8 cellular contexts compared by ENCODE assay signal in the genomic region with DNA sequence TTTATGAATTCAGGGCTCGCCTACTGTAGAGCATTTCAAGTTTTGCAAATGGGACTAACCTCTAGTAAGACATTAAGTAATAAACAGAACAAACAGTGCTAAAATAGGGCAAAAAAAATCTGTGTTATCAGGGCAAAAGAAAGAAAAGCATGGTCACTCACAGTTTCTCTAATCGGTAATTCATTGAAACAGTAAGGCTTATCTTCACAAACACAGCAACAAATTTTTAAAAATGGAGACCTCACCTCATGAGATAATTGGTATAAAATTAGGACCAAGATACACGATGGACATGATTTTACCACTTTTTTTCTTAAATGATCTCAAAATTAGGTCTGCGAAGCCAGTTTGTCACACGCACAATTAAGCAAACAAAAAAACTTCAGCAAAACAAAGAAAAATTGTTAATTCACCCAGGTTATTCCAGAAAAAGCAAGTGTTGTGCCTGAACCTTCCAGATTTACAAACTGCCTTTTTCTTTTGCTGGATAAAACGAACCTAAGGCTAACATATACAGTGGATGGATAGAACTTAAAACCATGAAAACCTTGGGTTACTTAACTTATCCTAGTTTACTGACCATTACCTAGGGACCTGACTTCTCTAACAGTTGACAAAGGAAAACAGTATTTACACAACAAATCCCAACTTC. TPM values are rescaled to one million over a fixed set of nuclear protein-coding genes. Genes with fewer than 3 reads are reported as not detected.
A peak's percentile ranks its signal among the peaks of the same experiment; 100 is the strongest.
DNase-seq lines count a peak whose midpoint lies in the region; ATAC-seq, FAIRE-seq and TF ChIP-seq lines count a peak whose summit lies in the region.

No MANE protein-coding gene starts in this region.

- WGBS in psoas muscle, 3 donors, result 28 to 34% (median 30%) methylated on average over 6 of the region's 6 CpGs

- DNase-seq in GM12891 (ENCODE audit: insufficient read length, low spot score) (no peak), fibroblast of pulmonary artery (ENCODE audit: low read depth) (no peak), psoas muscle (no peak), GM10248 (ENCODE audit: extremely low spot score) (no peak), COR-L47 (lab: John Stamatoyannopoulos, UW) (no peak)

- intact Hi-C loops in psoas muscle (cut with DNase I), result loop anchor here in 1 of 2 donors (5.0 kb wide), 1 partner anchor 104 kb away; a partner anchor contains a TSS

- no peak overlapping the region for H2AFZ ChIP-seq in SU-DHL-6 (ENCODE audit: low read depth, low read length, severe bottlenecking)

- peak overlapping the region; percentile 91 for H3K4me3 ChIP-seq in SU-DHL-6 (ENCODE audit: insufficient read depth, low read length, poor library complexity, severe bottlenecking)
- H3K4me3 ChIP-seq in fibroblast of pulmonary artery (replicated peaks; ENCODE audit: low read depth, low read length), result peak overlapping the region; percentile 79
- H3K4me3 ChIP-seq in psoas muscle, result peak overlapping the region; percentile 94

- no peak for TF ChIP-seq CTCF in SU-DHL-6 (IDR thresholded peaks at IDR 0.05; ENCODE audit: insufficient read depth, low read length, poor library complexity, severe bottlenecking)
- TF ChIP-seq CTCF in fibroblast of pulmonary artery (IDR thresholded peaks at IDR 0.05; ENCODE audit: low read length, missing control alignments), result no peak
- no peak for TF ChIP-seq CTCF in psoas muscle (IDR thresholded peaks at IDR 0.05)
- no peak for TF ChIP-seq CTCF in GM10248 (IDR thresholded peaks at IDR 0.05; ENCODE audit: control extremely low read depth, extremely low read depth, low read depth, missing control alignments)

- H4K20me1 ChIP-seq in SU-DHL-6 (ENCODE audit: low read depth, low read length), result peaks cover 27% of the 10 kb centered on the region; the same call in 1 of the 2 replicates

- POLR2A ChIA-PET in GM10248 (lab: Yijun Ruan, JAX), result interaction anchor here (1.0 kb wide), 1 partner anchor 21 kb away, joined by 4 read pairs; no protein-coding TSS in a partner anchor

- H3K9me2 ChIP-seq in SU-DHL-6 (replicated peaks; ENCODE audit: insufficient read depth, low read length), result no peaks in the 10 kb centered on the region

- peak overlapping the region; percentile 85 for H3K4me2 ChIP-seq in SU-DHL-6 (ENCODE audit: low read depth, low read length, poor library complexity, severe bottlenecking)

- peak overlapping the region; percentile 94 for H3K9ac ChIP-seq in SU-DHL-6 (ENCODE audit: low read length)

- H3K27me3 ChIP-seq in SU-DHL-6 (ENCODE audit: low read length), result no peaks in the 10 kb centered on the region
- H3K27me3 ChIP-seq in psoas muscle (ENCODE audit: insufficient read depth in 3 of 3, low read length in 2 of 3), result no peaks in the 10 kb centered on the region

- peak overlapping the region; percentile 77 for H3K27ac ChIP-seq in SU-DHL-6 (ENCODE audit: low read depth, low read length)
- H3K27ac ChIP-seq in psoas muscle, result peak overlapping the region; percentile 83

- peaks cover 63% of the 10 kb centered on the region for H3K79me2 ChIP-seq in SU-DHL-6 (ENCODE audit: insufficient read depth, low read length)

- FAIRE-seq in GM12891 (lab: Jason Lieb, UNC), result peak; percentile 50

- ATAC-seq in psoas muscle (no peak), HG03460 (IDR thresholded peaks at IDR 0.05; ENCODE audit: unreplicated experiment) (no peak), HG03095 (IDR thresholded peaks at IDR 0.05; ENCODE audit: unreplicated experiment) (no peak)

- H3K36me3 ChIP-seq in SU-DHL-6 (ENCODE audit: low read length), result peaks cover 27% of the 10 kb centered on the region
- peaks cover 0 to 14% of the 10 kb centered on the region in 2 donors for H3K36me3 ChIP-seq in psoas muscle (ENCODE audit: insufficient read depth in 1 of 2, low read depth in 1 of 2)

- H3K9me3 ChIP-seq in SU-DHL-6 (ENCODE audit: insufficient read depth, low read length) (no peaks in the 10 kb centered on the region), psoas muscle (no peaks in the 10 kb centered on the region)

- TF ChIP-seq POLR2A in GM12891 (IDR thresholded peaks at IDR 0.05; ENCODE audit: low read depth, low read length), result no peak

- H3F3A ChIP-seq in SU-DHL-6 (ENCODE audit: insufficient read depth), result peaks cover 19% of the 10 kb centered on the region

- peaks cover 8% of the 10 kb centered on the region for H3K4me1 ChIP-seq in psoas muscle

- CTCF ChIA-PET in GM10248 (lab: Yijun Ruan, JAX), result interaction anchor here (0.8 to 2.6 kb wide), 14 partner anchors 13 to 162 kb away, joined by 3 to 9 read pairs (median 4); no protein-coding TSS in a partner anchor

TF ChIP-seq in GM12891, 5 proteins besides CTCF, POLR2A, EP300 and RAD21:
- no peak for TF ChIP-seq TAF1 (IDR thresholded peaks at IDR 0.05; ENCODE audit: low read depth, low read length)
TF ChIP-seq in GM12891: peak in this region for 0.

RNA-seq across cellular contexts. Expression of a gene that starts 1.4 kb away (rescaled TPM):
- polyA plus RNA-seq in GM12891 (2012; ENCODE audit: low read depth, missing spikeins), result 62.2 TPM
- 10 to 100 TPM; 16.9 to 42.6 (median 34.3) TPM for total RNA-seq in psoas muscle
- 10 to 100 TPM; 10.8 to 13.1 (median 12.6) TPM for polyA plus RNA-seq in psoas muscle
